In the genomic region with DNA sequence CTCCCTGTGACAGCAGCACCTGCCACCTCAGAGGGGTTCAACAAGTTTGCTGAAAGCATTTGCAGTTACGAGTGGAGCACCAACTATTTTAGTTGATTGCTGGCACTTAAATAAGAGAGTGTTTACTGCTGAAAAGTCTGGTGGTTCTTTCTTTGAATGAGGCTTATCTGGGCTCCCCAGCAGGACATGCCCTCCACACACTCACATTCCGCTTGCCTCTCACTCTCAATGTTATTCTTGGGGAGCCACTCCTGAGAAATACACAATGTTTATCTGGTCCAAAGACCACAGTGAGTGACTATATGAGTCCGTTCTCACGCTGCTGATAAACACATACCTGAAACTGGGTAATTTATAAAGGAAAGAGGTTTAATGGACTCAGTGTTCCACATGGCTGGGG, we compare ENCODE assay signal across 29 cellular contexts.
"Had no signal": no experiment of that assay in that cellular context is flagged by ENCODE, and none has a peak within 500 bp of the region (broad histone marks: within the 10 kb centered on the region; RNA-seq: fewer than 3 reads in every experiment).

No MANE protein-coding gene starts in this region.

- FAIRE-seq: bronchial epithelial cell, endometrium, small intestine had no signal

- H3K36me3 ChIP-seq: left ventricle myocardium inferior, right lobe of liver had no signal

- DNase-seq: activated CD4-positive, alpha-beta T cell treated with anti-CD3 and anti-CD28 coated beads, Interleukin-2, amount 10 ng/mL, durations not matched to agents 7 days and 5 days; activated CD4-positive, CD25-positive, alpha-beta regulatory T cell treated with anti-CD3 and anti-CD28 coated beads, Interleukin-2, amount 50 U/mL, for 72 hours; activated CD8-positive, alpha-beta memory T cell treated with anti-CD3 and anti-CD28 coated beads, Interleukin-2, amount 10 ng/mL, durations not matched to agents 7 days and 5 days; activated CD8-positive, alpha-beta T cell treated with anti-CD3 and anti-CD28 coated beads for 36 hours; activated effector memory CD4-positive, alpha-beta T cell treated with anti-CD3 and anti-CD28 coated beads, Interleukin-2, amount 50 U/mL, for 16 hours; activated naive CD4-positive, alpha-beta T cell treated with anti-CD3 and anti-CD28 coated beads, Interleukin-2, amount 50 U/mL, for 16 hours; activated T-cell treated with anti-CD3 and anti-CD28 coated beads for 4 hours; aorta; foreskin keratinocyte; glutamatergic neuron; immature natural killer cell; kidney glomerular epithelial cell; left ventricle myocardium inferior; mammary epithelial cell; nucleus accumbens; right lobe of liver; small intestine; stimulated activated CD4-positive, alpha-beta T cell treated with anti-CD3 and anti-CD28 coated beads, Interleukin-2, amount 100 ng/mL, for 24 hours; stomach; T1000; transverse colon; WERI-Rb-1 had no signal

- H3K27ac ChIP-seq: foreskin keratinocyte, hepatocyte, left ventricle myocardium inferior, parathyroid adenoma, right lobe of liver, stomach, suprapubic skin, vagina, WERI-Rb-1 had no signal

- H3K9me3 ChIP-seq: left ventricle myocardium inferior, right lobe of liver, stomach, suprapubic skin, transverse colon, vagina had no signal

- H3K4me3 ChIP-seq: hepatocyte, left ventricle myocardium inferior, right lobe of liver, stomach, suprapubic skin, transverse colon, vagina had no signal

- H3K9ac ChIP-seq: parathyroid adenoma had no signal

- H3K27me3 ChIP-seq: foreskin keratinocyte, hepatocyte, right lobe of liver, stomach, suprapubic skin, transverse colon, vagina had no signal

- ATAC-seq: activated CD8-positive, alpha-beta memory T cell treated with anti-CD3 and anti-CD28 coated beads, Interleukin-2, amount 10 ng/mL, durations not matched to agents 7 days and 5 days; activated CD8-positive, alpha-beta T cell treated with anti-CD3 and anti-CD28 coated beads for 36 hours; foreskin keratinocyte; right lobe of liver; stimulated activated effector memory CD8-positive, alpha-beta T cell treated with anti-CD3 and anti-CD28 coated beads, Interleukin-12 subunit alpha, Interleukin-12 subunit beta, amount 100 ng/mL, for 72 hours had no signal

- H3K4me1 ChIP-seq: left ventricle myocardium inferior, suprapubic skin had no signal
